In genomic region chr7:139595806-139596205, GRCh38 we compare ENCODE assay signal across 22 cellular contexts.
"Had no signal": no experiment of that assay in that cellular context is flagged by ENCODE, and none has a peak within 500 bp of the region (broad histone marks: within the 10 kb centered on the region; RNA-seq: fewer than 3 reads in every experiment).

No MANE protein-coding gene starts in this region.

- DNase-seq: activated CD4-positive, alpha-beta memory T cell treated with anti-CD3 and anti-CD28 coated beads for 36 hours; activated CD4-positive, alpha-beta T cell treated with anti-CD3 and anti-CD28 coated beads, Interleukin-2, amount 10 ng/mL, durations not matched to agents 7 days and 5 days; activated CD4-positive, CD25-positive, alpha-beta regulatory T cell; activated effector memory CD4-positive, alpha-beta T cell treated with anti-CD3 and anti-CD28 coated beads, Interleukin-2, amount 50 U/mL, for 16 hours; activated naive CD4-positive, alpha-beta T cell treated with anti-CD3 and anti-CD28 coated beads for 36 hours; activated naive CD8-positive, alpha-beta T cell treated with anti-CD3 and anti-CD28 coated beads for 36 hours; activated T-cell treated with anti-CD3 and anti-CD28 coated beads, Interleukin-2, amount 50 U/mL, for 24 hours; brain microvascular endothelial cell; IMR-90; Kasumi-1; KBM-7; NCI-H1930; NCI-H2171; NCI-H2227 treated with DMSO at 0.1 percent for 48 hours; NCI-H446 treated with DMSO at 0.1 percent for 48 hours; NCI-H526 treated with DMSO at 0.1 percent for 48 hours; NCI-H82; SJCRH30; SK-N-SH; T-helper 1 cell had no signal

- H3K4me2 ChIP-seq: SK-N-SH had no signal

- H3K4me3 ChIP-seq: cardiac muscle cell, SJCRH30 had no signal

- H3K27ac ChIP-seq: brain microvascular endothelial cell, cardiac muscle cell, SJCRH30, VCaP had no signal

- H3K27me3 ChIP-seq: brain microvascular endothelial cell, cardiac muscle cell, SJCRH30 had no signal

- H3K9ac ChIP-seq: SK-N-SH had no signal

- H3K4me1 ChIP-seq: SJCRH30 had no signal

- H3K9me3 ChIP-seq: SJCRH30, SK-N-SH had no signal
